In the genomic region with DNA sequence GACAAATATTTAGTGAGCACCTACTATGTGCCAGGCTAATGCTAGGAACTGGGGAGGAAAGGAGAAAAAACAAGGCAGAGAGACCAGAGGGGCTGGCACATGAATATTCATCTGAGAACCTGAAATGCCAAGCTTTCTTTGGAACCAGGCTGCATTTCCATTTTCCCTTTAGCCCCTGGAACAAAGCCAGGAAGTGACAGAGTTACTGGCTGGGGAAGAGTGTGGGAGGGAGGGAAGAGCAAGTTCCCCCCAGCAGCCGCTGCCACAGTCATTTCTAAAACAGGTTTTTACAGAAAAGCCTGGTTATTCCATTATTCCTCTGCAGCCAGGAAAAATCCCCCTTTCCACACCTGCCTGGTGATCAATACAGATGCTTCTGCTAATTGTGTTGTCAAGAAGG, we compare ENCODE assay signal across 25 cellular contexts.
DNase-seq lines count a peak whose midpoint lies in the region; ATAC-seq, FAIRE-seq and TF ChIP-seq lines count a peak whose summit lies in the region.
"Had no signal": no experiment of that assay in that cellular context is flagged by ENCODE, and none has a peak within 500 bp of the region (broad histone marks: within the 10 kb centered on the region; RNA-seq: fewer than 3 reads in every experiment).

No MANE protein-coding gene starts in this region.

- H3K9me3 Mint-ChIP-seq in MCF 10A (ENCODE audit: unreplicated experiment): no peaks in the 10 kb centered on the region
- H3K9me3 Mint-ChIP-seq: activated T-cell treated with anti-CD3 and anti-CD28 coated beads, Interleukin-2, amount 50 U/mL, for 24 hours; central memory CD8-positive, alpha-beta T cell; stimulated activated effector memory CD8-positive, alpha-beta T cell treated with anti-CD3 and anti-CD28 coated beads, Interleukin-12 subunit alpha, Interleukin-12 subunit beta, amount 100 ng/mL, for 72 hours; type B pancreatic cell had no signal

- peaks cover 16% of the 10 kb centered on the region for H3K4me1 ChIP-seq in mammary epithelial cell (ENCODE audit: insufficient read depth, low read length)
- H3K4me1 ChIP-seq: A549, BE2C had no signal

- no peaks in the 10 kb centered on the region for H3K79me2 ChIP-seq in mammary epithelial cell (ENCODE audit: insufficient read depth, low read length)

- H3K9me3 ChIP-seq in mammary epithelial cell (replicated peaks; ENCODE audit: insufficient read depth, low read length): no peaks in the 10 kb centered on the region
- H3K9me3 ChIP-seq: A549, BE2C, sigmoid colon, SK-N-SH had no signal

- dilution Hi-C loops in mammary epithelial cell (cut with HindIII; ENCODE audit: low sequenced_read_pairs): no loop called here

- H4K20me1 ChIP-seq in mammary epithelial cell (ENCODE audit: insufficient read depth, low read length): no peaks in the 10 kb centered on the region

- no peak overlapping the region for H2AFZ ChIP-seq in mammary epithelial cell (ENCODE audit: low read depth, low read length)

- intact Hi-C loops in MCF 10A (cut with micrococcal nuclease): no loop called here
- intact Hi-C loops in mammary epithelial cell (cut with micrococcal nuclease): no loop called here

- H3K36me3 Mint-ChIP-seq in MCF 10A (ENCODE audit: insufficient read depth, unreplicated experiment): no peaks in the 10 kb centered on the region
- H3K36me3 Mint-ChIP-seq: stimulated activated effector memory CD8-positive, alpha-beta T cell treated with anti-CD3 and anti-CD28 coated beads, Interleukin-12 subunit alpha, Interleukin-12 subunit beta, amount 100 ng/mL, for 72 hours; type B pancreatic cell had no signal

- FAIRE-seq in urothelium cell line (lab: Jason Lieb, UNC): no peak
- FAIRE-seq: A549, endothelial cell of umbilical vein had no signal

- H3K4me3 ChIP-seq in mammary epithelial cell (replicated peaks in 1 of 3; ENCODE audit: insufficient read depth in 1 of 3, low read depth in 2 of 3, low read length in 3 of 3): no peak overlapping the region
- H3K4me3 ChIP-seq: A549, sigmoid colon had no signal

- in situ Hi-C loops in mammary epithelial cell (cut with MboI; ENCODE audit: low sequenced_read_pairs in 2 of 2): no loop called here

- no peak for ATAC-seq in GM21423 (IDR thresholded peaks at IDR 0.05; ENCODE audit: unreplicated experiment)
- ATAC-seq: A549; activated CD4-positive, alpha-beta T cell treated with anti-CD3 and anti-CD28 coated beads for 36 hours; T-helper 17 cell had no signal

- peaks cover 43% of the 10 kb centered on the region for H3K27me3 Mint-ChIP-seq in MCF 10A (ENCODE audit: insufficient read depth, unreplicated experiment)
- H3K27me3 Mint-ChIP-seq: activated T-cell treated with anti-CD3 and anti-CD28 coated beads, Interleukin-2, amount 50 U/mL, for 24 hours; T-helper 17 cell had no signal

- H3K4me3 Mint-ChIP-seq in MCF 10A (ENCODE audit: unreplicated experiment): no peak overlapping the region
- H3K4me3 Mint-ChIP-seq: activated CD4-positive, alpha-beta T cell treated with anti-CD3 and anti-CD28 coated beads for 36 hours; activated T-cell treated with anti-CD3 and anti-CD28 coated beads, Interleukin-2, amount 50 U/mL, for 24 hours; central memory CD8-positive, alpha-beta T cell; stimulated activated effector memory CD8-positive, alpha-beta T cell treated with anti-CD3 and anti-CD28 coated beads, Interleukin-12 subunit alpha, Interleukin-12 subunit beta, amount 100 ng/mL, for 72 hours; T-helper 17 cell; type B pancreatic cell had no signal

- no peak overlapping the region for H3K4me2 ChIP-seq in mammary epithelial cell (ENCODE audit: insufficient read depth, low read depth, low read length)
- H3K4me2 ChIP-seq: A549, KMS-11, SK-N-SH had no signal

- WGBS in mammary epithelial cell (ENCODE audit: low coverage, missing lambda C conversion rate): 36% methylated on average over 1 of the region's 1 CpG

- H3K36me3 ChIP-seq in mammary epithelial cell (ENCODE audit: insufficient read depth, low read length): no peaks in the 10 kb centered on the region
- H3K36me3 ChIP-seq: BE2C, sigmoid colon had no signal

- DNase-seq in MCF 10A (ENCODE audit: unreplicated experiment): peak; percentile 20
- no peak for DNase-seq in mammary epithelial cell
- DNase-seq in cerebellum (ENCODE audit: low spot score): peak; percentile 68
- peak; percentile 29 for DNase-seq in iPS-NIHi7 (ENCODE audit: extremely low spot score)
- DNase-seq in urothelium cell line (ENCODE audit: low spot score): peak; percentile 25
- no peak for DNase-seq in NCI-H748 treated with DMSO at 0.1 percent for 48 hours (lab: John Stamatoyannopoulos, UW)
- DNase-seq in NOMO-1 treated with DMSO at 0.1 percent for 48 hours (lab: John Stamatoyannopoulos, UW; ENCODE audit: unreplicated experiment): no peak
- DNase-seq: activated CD4-positive, alpha-beta T cell treated with anti-CD3 and anti-CD28 coated beads for 36 hours; activated gamma-delta T cell treated with Interleukin-2 at 50 U/mL for 16 hours; activated T-cell treated with anti-CD3 and anti-CD28 coated beads, Interleukin-2, amount 50 U/mL, for 24 hours; BE2C; kidney glomerular epithelial cell; NCI-H1694 treated with DMSO at 0.1 percent for 48 hours; NCI-H774; sigmoid colon; SK-N-SH; stimulated activated CD4-positive, alpha-beta T cell treated with anti-CD3 and anti-CD28 coated beads, Interleukin-4, amount 100 ng/mL, for 24 hours; T-helper 17 cell had no signal

- H3K9ac ChIP-seq in mammary epithelial cell (ENCODE audit: insufficient read depth, low read length): no peak overlapping the region
- H3K9ac ChIP-seq: KMS-11, SK-N-SH had no signal

- H3K27ac ChIP-seq in mammary epithelial cell (ENCODE audit: insufficient read depth, low read depth, low read length): no peak overlapping the region
- H3K27ac ChIP-seq: A549, KMS-11, sigmoid colon had no signal

- CTCF ChIA-PET in MCF 10A (lab: Yijun Ruan, JAX): interaction anchor here (2.1 kb wide), 1 partner anchor 103 kb away, joined by 8 read pairs; no protein-coding TSS in a partner anchor
- CTCF ChIA-PET in mammary epithelial cell (lab: Charles Lee; ENCODE audit: low non-redundant PET): no interaction called here

- POLR2A ChIA-PET in MCF 10A (lab: Yijun Ruan, JAX): no interaction called here

- no peaks in the 10 kb centered on the region for H3K27me3 ChIP-seq in mammary epithelial cell (ENCODE audit: insufficient read depth, low read length)
- H3K27me3 ChIP-seq: BE2C, sigmoid colon had no signal

- TF ChIP-seq CTCF in MCF 10A (IDR thresholded peaks at IDR 0.05; ENCODE audit: unreplicated experiment) (no peak), mammary epithelial cell (conservative IDR thresholded peaks at IDR 0.05 in 1 of 2, IDR thresholded peaks at IDR 0.05 in 1 of 2; ENCODE audit: extremely low read depth in 1 of 2, insufficient read depth in 1 of 2, low read depth in 1 of 2, low read length in 2 of 2) (no peak)

- BruUV-seq in MCF 10A (replicated peaks; lab: Mats Ljungman, UMichigan): no TSS peak
- BruUV-seq in mammary epithelial cell (replicated peaks; lab: Mats Ljungman, UMichigan): no TSS peak

- no peaks in the 10 kb centered on the region for H3K4me1 Mint-ChIP-seq in MCF 10A (ENCODE audit: insufficient read depth, unreplicated experiment)

- no peak overlapping the region for H3K27ac Mint-ChIP-seq in MCF 10A (ENCODE audit: low read depth, unreplicated experiment)
- H3K27ac Mint-ChIP-seq: activated CD4-positive, alpha-beta T cell treated with anti-CD3 and anti-CD28 coated beads for 36 hours; activated T-cell treated with anti-CD3 and anti-CD28 coated beads, Interleukin-2, amount 50 U/mL, for 24 hours; stimulated activated effector memory CD8-positive, alpha-beta T cell treated with anti-CD3 and anti-CD28 coated beads, Interleukin-12 subunit alpha, Interleukin-12 subunit beta, amount 100 ng/mL, for 72 hours; T-helper 17 cell; type B pancreatic cell had no signal

Comparison
In these comparisons a context has a peak if more than half of its experiments do, and no peak if none do; other contexts are left out.
1. DNase-seq: peak in MCF 10A (single experiment), cerebellum (single experiment), iPS-NIHi7 (single experiment) and urothelium cell line (single experiment); none in mammary epithelial cell (single experiment), NCI-H748 treated with DMSO at 0.1 percent for 48 hours (single experiment) and NOMO-1 treated with DMSO at 0.1 percent for 48 hours (single experiment).